1 cellular context compared by ENCODE assay signal in genomic region chr20:31566658-31567379, GRCh38.
TF ChIP-seq lines count a peak whose summit lies in the region.

No MANE protein-coding gene starts in this region.

TF ChIP-seq in HepG2, 621 proteins besides CTCF, POLR2A, EP300 and RAD21 (continued from another document):
- TF ChIP-seq ZNF687 (CRISPR knock-in tag; IDR thresholded peaks at IDR 0.05) (peak; percentile 27), CENPT (CRISPR knock-in tag; IDR thresholded peaks at IDR 0.05; ENCODE audit: low read depth) (no peak), POLR2AphosphoS2 (IDR thresholded peaks at IDR 0.05; ENCODE audit: low read depth, low read length) (no peak), AGO2 (optimal IDR thresholded peaks at IDR 0.05; ENCODE audit: low read depth, low read length) (peak; percentile 93), ZFX (CRISPR knock-in tag; IDR thresholded peaks at IDR 0.05; ENCODE audit: low read depth) (no peak), TOE1 (CRISPR knock-in tag; IDR thresholded peaks at IDR 0.05) (no peak), EEA1 (CRISPR knock-in tag; IDR thresholded peaks at IDR 0.05; ENCODE audit: borderline replicate concordance) (no peak), GATAD2A (CRISPR knock-in tag; IDR thresholded peaks at IDR 0.05) (no peak), ZNF563 (CRISPR knock-in tag; IDR thresholded peaks at IDR 0.05) (no peak), RBM39 (IDR thresholded peaks at IDR 0.05; ENCODE audit: low read depth, low read length, poor library complexity, severe bottlenecking) (peak; percentile 26), ZNF224 (CRISPR knock-in tag; IDR thresholded peaks at IDR 0.05) (no peak), TP53 (CRISPR knock-in tag; conservative IDR thresholded peaks at IDR 0.05) (no peak), CHD2 (IDR thresholded peaks at IDR 0.05; ENCODE audit: low read depth, low read length) (no peak), ZNF605 (CRISPR knock-in tag; IDR thresholded peaks at IDR 0.05) (no peak), NCOA2 (CRISPR knock-in tag; IDR thresholded peaks at IDR 0.05) (no peak), ZNF790 (CRISPR knock-in tag; IDR thresholded peaks at IDR 0.05; ENCODE audit: borderline replicate concordance) (no peak), ZSCAN9 (CRISPR knock-in tag; IDR thresholded peaks at IDR 0.05; ENCODE audit: borderline replicate concordance) (no peak), ZNF740 (CRISPR knock-in tag; IDR thresholded peaks at IDR 0.05) (no peak), JARID2 (CRISPR knock-in tag; IDR thresholded peaks at IDR 0.05; ENCODE audit: insufficient replicate concordance) (no peak), KAT2B (IDR thresholded peaks at IDR 0.05; ENCODE audit: borderline replicate concordance, low read depth, low read length) (no peak), ZNF777 (CRISPR knock-in tag; IDR thresholded peaks at IDR 0.05) (no peak), ARNT (IDR thresholded peaks at IDR 0.05) (no peak), KAT7 (CRISPR knock-in tag; IDR thresholded peaks at IDR 0.05; ENCODE audit: borderline replicate concordance) (no peak), SATB2 (CRISPR knock-in tag; IDR thresholded peaks at IDR 0.05) (no peak), KLF11 (CRISPR knock-in tag; IDR thresholded peaks at IDR 0.05) (no peak), RBAK (CRISPR knock-in tag; IDR thresholded peaks at IDR 0.05) (no peak), SP5 (CRISPR knock-in tag; IDR thresholded peaks at IDR 0.05; ENCODE audit: borderline replicate concordance, low read depth) (no peak), NCOR1 (IDR thresholded peaks at IDR 0.05; ENCODE audit: borderline replicate concordance, low read length) (no peak), ZNF850 (CRISPR knock-in tag; conservative IDR thresholded peaks at IDR 0.05) (no peak), AHR (CRISPR knock-in tag; IDR thresholded peaks at IDR 0.05) (no peak), SNAI1 (CRISPR knock-in tag; IDR thresholded peaks at IDR 0.05; ENCODE audit: borderline replicate concordance) (no peak), ZSCAN29 (CRISPR knock-in tag; conservative IDR thresholded peaks at IDR 0.05) (no peak), PTBP1 (IDR thresholded peaks at IDR 0.05; ENCODE audit: low read depth, low read length, poor library complexity, severe bottlenecking) (no peak), TCF12 (IDR thresholded peaks at IDR 0.05) (no peak), TCF12 (CRISPR knock-in tag; IDR thresholded peaks at IDR 0.05) (no peak)
- TF ChIP-seq, protein P1, sequence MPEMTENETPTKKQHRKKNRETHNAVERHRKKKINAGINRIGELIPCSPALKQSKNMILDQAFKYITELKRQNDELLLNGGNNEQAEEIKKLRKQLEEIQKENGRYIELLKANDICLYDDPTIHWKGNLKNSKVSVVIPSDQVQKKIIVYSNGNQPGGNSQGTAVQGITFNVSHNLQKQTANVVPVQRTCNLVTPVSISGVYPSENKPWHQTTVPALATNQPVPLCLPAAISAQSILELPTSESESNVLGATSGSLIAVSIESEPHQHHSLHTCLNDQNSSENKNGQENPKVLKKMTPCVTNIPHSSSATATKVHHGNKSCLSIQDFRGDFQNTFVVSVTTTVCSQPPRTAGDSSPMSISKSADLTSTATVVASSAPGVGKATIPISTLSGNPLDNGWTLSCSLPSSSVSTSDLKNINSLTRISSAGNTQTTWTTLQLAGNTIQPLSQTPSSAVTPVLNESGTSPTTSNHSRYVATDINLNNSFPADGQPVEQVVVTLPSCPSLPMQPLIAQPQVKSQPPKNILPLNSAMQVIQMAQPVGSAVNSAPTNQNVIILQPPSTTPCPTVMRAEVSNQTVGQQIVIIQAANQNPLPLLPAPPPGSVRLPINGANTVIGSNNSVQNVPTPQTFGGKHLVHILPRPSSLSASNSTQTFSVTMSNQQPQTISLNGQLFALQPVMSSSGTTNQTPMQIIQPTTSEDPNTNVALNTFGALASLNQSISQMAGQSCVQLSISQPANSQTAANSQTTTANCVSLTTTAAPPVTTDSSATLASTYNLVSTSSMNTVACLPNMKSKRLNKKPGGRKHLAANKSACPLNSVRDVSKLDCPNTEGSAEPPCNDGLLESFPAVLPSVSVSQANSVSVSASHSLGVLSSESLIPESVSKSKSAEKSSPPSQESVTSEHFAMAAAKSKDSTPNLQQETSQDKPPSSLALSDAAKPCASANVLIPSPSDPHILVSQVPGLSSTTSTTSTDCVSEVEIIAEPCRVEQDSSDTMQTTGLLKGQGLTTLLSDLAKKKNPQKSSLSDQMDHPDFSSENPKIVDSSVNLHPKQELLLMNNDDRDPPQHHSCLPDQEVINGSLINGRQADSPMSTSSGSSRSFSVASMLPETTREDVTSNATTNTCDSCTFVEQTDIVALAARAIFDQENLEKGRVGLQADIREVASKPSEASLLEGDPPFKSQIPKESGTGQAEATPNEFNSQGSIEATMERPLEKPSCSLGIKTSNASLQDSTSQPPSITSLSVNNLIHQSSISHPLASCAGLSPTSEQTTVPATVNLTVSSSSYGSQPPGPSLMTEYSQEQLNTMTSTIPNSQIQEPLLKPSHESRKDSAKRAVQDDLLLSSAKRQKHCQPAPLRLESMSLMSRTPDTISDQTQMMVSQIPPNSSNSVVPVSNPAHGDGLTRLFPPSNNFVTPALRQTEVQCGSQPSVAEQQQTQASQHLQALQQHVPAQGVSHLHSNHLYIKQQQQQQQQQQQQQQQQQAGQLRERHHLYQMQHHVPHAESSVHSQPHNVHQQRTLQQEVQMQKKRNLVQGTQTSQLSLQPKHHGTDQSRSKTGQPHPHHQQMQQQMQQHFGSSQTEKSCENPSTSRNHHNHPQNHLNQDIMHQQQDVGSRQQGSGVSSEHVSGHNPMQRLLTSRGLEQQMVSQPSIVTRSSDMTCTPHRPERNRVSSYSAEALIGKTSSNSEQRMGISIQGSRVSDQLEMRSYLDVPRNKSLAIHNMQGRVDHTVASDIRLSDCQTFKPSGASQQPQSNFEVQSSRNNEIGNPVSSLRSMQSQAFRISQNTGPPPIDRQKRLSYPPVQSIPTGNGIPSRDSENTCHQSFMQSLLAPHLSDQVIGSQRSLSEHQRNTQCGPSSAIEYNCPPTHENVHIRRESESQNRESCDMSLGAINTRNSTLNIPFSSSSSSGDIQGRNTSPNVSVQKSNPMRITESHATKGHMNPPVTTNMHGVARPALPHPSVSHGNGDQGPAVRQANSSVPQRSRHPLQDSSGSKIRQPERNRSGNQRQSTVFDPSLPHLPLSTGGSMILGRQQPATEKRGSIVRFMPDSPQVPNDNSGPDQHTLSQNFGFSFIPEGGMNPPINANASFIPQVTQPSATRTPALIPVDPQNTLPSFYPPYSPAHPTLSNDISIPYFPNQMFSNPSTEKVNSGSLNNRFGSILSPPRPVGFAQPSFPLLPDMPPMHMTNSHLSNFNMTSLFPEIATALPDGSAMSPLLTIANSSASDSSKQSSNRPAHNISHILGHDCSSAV (CRISPR knock-in tag; IDR thresholded peaks at IDR 0.05; ENCODE audit: borderline replicate concordance): no peak
- TF ChIP-seq, protein P2, sequence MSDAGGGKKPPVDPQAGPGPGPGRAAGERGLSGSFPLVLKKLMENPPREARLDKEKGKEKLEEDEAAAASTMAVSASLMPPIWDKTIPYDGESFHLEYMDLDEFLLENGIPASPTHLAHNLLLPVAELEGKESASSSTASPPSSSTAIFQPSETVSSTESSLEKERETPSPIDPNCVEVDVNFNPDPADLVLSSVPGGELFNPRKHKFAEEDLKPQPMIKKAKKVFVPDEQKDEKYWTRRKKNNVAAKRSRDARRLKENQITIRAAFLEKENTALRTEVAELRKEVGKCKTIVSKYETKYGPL (CRISPR knock-in tag; IDR thresholded peaks at IDR 0.05): no peak
- TF ChIP-seq, protein P3, sequence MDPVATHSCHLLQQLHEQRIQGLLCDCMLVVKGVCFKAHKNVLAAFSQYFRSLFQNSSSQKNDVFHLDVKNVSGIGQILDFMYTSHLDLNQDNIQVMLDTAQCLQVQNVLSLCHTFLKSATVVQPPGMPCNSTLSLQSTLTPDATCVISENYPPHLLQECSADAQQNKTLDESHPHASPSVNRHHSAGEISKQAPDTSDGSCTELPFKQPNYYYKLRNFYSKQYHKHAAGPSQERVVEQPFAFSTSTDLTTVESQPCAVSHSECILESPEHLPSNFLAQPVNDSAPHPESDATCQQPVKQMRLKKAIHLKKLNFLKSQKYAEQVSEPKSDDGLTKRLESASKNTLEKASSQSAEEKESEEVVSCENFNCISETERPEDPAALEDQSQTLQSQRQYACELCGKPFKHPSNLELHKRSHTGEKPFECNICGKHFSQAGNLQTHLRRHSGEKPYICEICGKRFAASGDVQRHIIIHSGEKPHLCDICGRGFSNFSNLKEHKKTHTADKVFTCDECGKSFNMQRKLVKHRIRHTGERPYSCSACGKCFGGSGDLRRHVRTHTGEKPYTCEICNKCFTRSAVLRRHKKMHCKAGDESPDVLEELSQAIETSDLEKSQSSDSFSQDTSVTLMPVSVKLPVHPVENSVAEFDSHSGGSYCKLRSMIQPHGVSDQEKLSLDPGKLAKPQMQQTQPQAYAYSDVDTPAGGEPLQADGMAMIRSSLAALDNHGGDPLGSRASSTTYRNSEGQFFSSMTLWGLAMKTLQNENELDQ (CRISPR knock-in tag; IDR thresholded peaks at IDR 0.05; ENCODE audit: borderline replicate concordance): no peak
- TF ChIP-seq, protein P4, sequence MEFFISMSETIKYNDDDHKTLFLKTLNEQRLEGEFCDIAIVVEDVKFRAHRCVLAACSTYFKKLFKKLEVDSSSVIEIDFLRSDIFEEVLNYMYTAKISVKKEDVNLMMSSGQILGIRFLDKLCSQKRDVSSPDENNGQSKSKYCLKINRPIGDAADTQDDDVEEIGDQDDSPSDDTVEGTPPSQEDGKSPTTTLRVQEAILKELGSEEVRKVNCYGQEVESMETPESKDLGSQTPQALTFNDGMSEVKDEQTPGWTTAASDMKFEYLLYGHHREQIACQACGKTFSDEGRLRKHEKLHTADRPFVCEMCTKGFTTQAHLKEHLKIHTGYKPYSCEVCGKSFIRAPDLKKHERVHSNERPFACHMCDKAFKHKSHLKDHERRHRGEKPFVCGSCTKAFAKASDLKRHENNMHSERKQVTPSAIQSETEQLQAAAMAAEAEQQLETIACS (CRISPR knock-in tag; IDR thresholded peaks at IDR 0.05): no peak
TF ChIP-seq in HepG2: peak in this region for 7.
